In the genomic region with DNA sequence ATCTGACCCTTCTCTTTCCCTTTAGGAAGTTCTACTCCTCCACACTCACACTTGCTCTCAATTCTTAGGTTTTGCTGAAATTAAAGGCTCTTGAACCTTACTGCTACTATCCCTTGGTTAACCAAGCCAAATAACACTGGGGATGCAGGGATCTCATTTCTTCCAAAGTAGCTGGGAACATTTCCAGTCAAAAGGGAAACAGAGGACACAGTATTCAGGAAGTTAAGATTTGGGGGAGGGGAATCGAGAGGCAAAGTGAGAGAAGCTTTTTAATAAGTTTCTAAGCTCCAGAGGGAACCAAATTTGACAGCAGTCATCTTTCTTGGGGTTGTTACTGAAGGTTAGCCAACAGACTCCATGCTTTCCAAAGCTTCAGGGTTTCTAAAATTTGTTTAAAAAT, we compare ENCODE assay signal across 1 cellular context.
TF ChIP-seq lines count a peak whose summit lies in the region.

No MANE protein-coding gene starts in this region.

TF ChIP-seq in WTC11, 78 proteins besides CTCF, POLR2A, EP300 and RAD21 (continued from another document):
- TF ChIP-seq, protein P1, sequence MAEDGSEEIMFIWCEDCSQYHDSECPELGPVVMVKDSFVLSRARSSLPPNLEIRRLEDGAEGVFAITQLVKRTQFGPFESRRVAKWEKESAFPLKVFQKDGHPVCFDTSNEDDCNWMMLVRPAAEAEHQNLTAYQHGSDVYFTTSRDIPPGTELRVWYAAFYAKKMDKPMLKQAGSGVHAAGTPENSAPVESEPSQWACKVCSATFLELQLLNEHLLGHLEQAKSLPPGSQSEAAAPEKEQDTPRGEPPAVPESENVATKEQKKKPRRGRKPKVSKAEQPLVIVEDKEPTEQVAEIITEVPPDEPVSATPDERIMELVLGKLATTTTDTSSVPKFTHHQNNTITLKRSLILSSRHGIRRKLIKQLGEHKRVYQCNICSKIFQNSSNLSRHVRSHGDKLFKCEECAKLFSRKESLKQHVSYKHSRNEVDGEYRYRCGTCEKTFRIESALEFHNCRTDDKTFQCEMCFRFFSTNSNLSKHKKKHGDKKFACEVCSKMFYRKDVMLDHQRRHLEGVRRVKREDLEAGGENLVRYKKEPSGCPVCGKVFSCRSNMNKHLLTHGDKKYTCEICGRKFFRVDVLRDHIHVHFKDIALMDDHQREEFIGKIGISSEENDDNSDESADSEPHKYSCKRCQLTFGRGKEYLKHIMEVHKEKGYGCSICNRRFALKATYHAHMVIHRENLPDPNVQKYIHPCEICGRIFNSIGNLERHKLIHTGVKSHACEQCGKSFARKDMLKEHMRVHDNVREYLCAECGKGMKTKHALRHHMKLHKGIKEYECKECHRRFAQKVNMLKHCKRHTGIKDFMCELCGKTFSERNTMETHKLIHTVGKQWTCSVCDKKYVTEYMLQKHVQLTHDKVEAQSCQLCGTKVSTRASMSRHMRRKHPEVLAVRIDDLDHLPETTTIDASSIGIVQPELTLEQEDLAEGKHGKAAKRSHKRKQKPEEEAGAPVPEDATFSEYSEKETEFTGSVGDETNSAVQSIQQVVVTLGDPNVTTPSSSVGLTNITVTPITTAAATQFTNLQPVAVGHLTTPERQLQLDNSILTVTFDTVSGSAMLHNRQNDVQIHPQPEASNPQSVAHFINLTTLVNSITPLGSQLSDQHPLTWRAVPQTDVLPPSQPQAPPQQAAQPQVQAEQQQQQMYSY (CRISPR knock-in tag; IDR thresholded peaks at IDR 0.05) = no peak
- TF ChIP-seq ZBTB21 (CRISPR knock-in tag; IDR thresholded peaks at IDR 0.05; ENCODE audit: borderline replicate concordance) = no peak
- TF ChIP-seq, protein P2, sequence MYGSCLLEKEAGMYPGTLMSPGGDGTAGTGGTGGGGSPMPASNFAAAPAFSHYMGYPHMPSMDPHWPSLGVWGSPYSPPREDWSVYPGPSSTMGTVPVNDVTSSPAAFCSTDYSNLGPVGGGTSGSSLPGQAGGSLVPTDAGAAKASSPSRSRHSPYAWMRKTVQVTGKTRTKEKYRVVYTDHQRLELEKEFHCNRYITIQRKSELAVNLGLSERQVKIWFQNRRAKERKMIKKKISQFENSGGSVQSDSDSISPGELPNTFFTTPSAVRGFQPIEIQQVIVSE (CRISPR knock-in tag; IDR thresholded peaks at IDR 0.05; ENCODE audit: borderline replicate concordance) = no peak
- no peak for TF ChIP-seq EMX1 (CRISPR knock-in tag; IDR thresholded peaks at IDR 0.05)
- no peak for TF ChIP-seq ZNF317 (CRISPR knock-in tag; IDR thresholded peaks at IDR 0.05; ENCODE audit: borderline replicate concordance, low read depth)
- TF ChIP-seq, protein P3, sequence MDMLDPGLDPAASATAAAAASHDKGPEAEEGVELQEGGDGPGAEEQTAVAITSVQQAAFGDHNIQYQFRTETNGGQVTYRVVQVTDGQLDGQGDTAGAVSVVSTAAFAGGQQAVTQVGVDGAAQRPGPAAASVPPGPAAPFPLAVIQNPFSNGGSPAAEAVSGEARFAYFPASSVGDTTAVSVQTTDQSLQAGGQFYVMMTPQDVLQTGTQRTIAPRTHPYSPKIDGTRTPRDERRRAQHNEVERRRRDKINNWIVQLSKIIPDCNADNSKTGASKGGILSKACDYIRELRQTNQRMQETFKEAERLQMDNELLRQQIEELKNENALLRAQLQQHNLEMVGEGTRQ (CRISPR knock-in tag; IDR thresholded peaks at IDR 0.05) = no peak
- TF ChIP-seq, protein P4, sequence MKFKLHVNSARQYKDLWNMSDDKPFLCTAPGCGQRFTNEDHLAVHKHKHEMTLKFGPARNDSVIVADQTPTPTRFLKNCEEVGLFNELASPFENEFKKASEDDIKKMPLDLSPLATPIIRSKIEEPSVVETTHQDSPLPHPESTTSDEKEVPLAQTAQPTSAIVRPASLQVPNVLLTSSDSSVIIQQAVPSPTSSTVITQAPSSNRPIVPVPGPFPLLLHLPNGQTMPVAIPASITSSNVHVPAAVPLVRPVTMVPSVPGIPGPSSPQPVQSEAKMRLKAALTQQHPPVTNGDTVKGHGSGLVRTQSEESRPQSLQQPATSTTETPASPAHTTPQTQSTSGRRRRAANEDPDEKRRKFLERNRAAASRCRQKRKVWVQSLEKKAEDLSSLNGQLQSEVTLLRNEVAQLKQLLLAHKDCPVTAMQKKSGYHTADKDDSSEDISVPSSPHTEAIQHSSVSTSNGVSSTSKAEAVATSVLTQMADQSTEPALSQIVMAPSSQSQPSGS (CRISPR knock-in tag; IDR thresholded peaks at IDR 0.05; ENCODE audit: borderline replicate concordance, low read depth) = no peak
- TF ChIP-seq, protein P5, sequence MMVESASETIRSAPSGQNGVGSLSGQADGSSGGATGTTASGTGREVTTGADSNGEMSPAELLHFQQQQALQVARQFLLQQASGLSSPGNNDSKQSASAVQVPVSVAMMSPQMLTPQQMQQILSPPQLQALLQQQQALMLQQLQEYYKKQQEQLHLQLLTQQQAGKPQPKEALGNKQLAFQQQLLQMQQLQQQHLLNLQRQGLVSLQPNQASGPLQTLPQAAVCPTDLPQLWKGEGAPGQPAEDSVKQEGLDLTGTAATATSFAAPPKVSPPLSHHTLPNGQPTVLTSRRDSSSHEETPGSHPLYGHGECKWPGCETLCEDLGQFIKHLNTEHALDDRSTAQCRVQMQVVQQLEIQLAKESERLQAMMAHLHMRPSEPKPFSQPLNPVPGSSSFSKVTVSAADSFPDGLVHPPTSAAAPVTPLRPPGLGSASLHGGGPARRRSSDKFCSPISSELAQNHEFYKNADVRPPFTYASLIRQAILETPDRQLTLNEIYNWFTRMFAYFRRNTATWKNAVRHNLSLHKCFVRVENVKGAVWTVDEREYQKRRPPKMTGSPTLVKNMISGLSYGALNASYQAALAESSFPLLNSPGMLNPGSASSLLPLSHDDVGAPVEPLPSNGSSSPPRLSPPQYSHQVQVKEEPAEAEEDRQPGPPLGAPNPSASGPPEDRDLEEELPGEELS (CRISPR knock-in tag; IDR thresholded peaks at IDR 0.05) = no peak
- TF ChIP-seq, protein P6, sequence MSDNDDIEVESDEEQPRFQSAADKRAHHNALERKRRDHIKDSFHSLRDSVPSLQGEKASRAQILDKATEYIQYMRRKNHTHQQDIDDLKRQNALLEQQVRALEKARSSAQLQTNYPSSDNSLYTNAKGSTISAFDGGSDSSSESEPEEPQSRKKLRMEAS (CRISPR knock-in tag; IDR thresholded peaks at IDR 0.05) = no peak
